8 cellular contexts compared by ENCODE assay signal in genomic region chr6:33324139-33324538, GRCh38. TPM values are rescaled to one million over a fixed set of nuclear protein-coding genes. Genes with fewer than 3 reads are reported as not detected.
A peak's percentile ranks its signal among the peaks of the same experiment; 100 is the strongest.
DNase-seq lines count a peak whose midpoint lies in the region; ATAC-seq and TF ChIP-seq lines count a peak whose summit lies in the region.

No MANE protein-coding gene starts in this region.

- H3K36me3 ChIP-seq in HUES6 (ENCODE audit: control insufficient read depth, insufficient read depth, low read length) = peaks cover 24% of the 10 kb centered on the region
- peaks cover 12 to 21% of the 10 kb centered on the region in 2 donors for H3K36me3 ChIP-seq in ascending aorta
- peaks cover 13 to 29% (median 20%) of the 10 kb centered on the region in 3 experiments for H3K36me3 ChIP-seq in naive thymus-derived CD4-positive, alpha-beta T cell (ENCODE audit: control insufficient read depth in 2 of 3, insufficient read depth in 3 of 3, low read length in 3 of 3)

- H3K4me3 ChIP-seq in HUES6 (ENCODE audit: low read depth, low read length) (peak overlapping the region; percentile 71), ascending aorta (peak overlapping the region; percentile 81 to 85)
- peak overlapping the region; percentile 64 for H3K4me3 ChIP-seq in naive thymus-derived CD4-positive, alpha-beta T cell (ENCODE audit: low read length)

- H3K4me1 ChIP-seq in HUES6 (ENCODE audit: control insufficient read depth, insufficient read depth, low read length) = peaks cover 23% of the 10 kb centered on the region
- H3K4me1 ChIP-seq in ascending aorta = peaks cover 27 to 32% of the 10 kb centered on the region in 2 donors
- peaks cover 36% of the 10 kb centered on the region in 2 donors for H3K4me1 ChIP-seq in naive thymus-derived CD4-positive, alpha-beta T cell (ENCODE audit: control insufficient read depth in 2 of 2, insufficient read depth in 2 of 2, low read length in 2 of 2)

- no peak for ATAC-seq in naive thymus-derived CD4-positive, alpha-beta T cell
- ATAC-seq in GM18858 (IDR thresholded peaks at IDR 0.05; ENCODE audit: unreplicated experiment) = no peak

- H3K27ac Mint-ChIP-seq in naive thymus-derived CD4-positive, alpha-beta T cell = peak overlapping the region; percentile 89 to 99 (median 97)

- H3K36me3 Mint-ChIP-seq in naive thymus-derived CD4-positive, alpha-beta T cell = peaks cover 4 to 25% (median 15%) of the 10 kb centered on the region in 5 donors

- CTCF ChIA-PET in naive thymus-derived CD4-positive, alpha-beta T cell (lab: Charles Lee) = interaction anchor here (1.1 kb wide), 1 partner anchor 101 kb away, joined by 3 read pairs; no protein-coding TSS in a partner anchor

- no peak overlapping the region for H3K9ac ChIP-seq in HUES6 (ENCODE audit: low read length)

- peak overlapping the region; percentile 85 for H3K27ac ChIP-seq in C4-2B
- H3K27ac ChIP-seq in HUES6 (ENCODE audit: low read depth, low read length) = no peak overlapping the region
- no peak overlapping the region for H3K27ac ChIP-seq in ascending aorta
- peak overlapping the region; percentile 84 for H3K27ac ChIP-seq in naive thymus-derived CD4-positive, alpha-beta T cell (ENCODE audit: low read depth, low read length)

- no peak for TF ChIP-seq CTCF in C4-2B (conservative IDR thresholded peaks at IDR 0.05)
- TF ChIP-seq CTCF in ascending aorta (IDR thresholded peaks at IDR 0.05) = no peak

- H3K27me3 Mint-ChIP-seq in naive thymus-derived CD4-positive, alpha-beta T cell = peaks cover 0 to 4% (median 0%) of the 10 kb centered on the region in 5 donors

- no peaks in the 10 kb centered on the region for H3K27me3 ChIP-seq in HUES6 (ENCODE audit: control insufficient read depth, insufficient read depth, low read length)
- no peaks in the 10 kb centered on the region for H3K27me3 ChIP-seq in ascending aorta
- no peaks in the 10 kb centered on the region for H3K27me3 ChIP-seq in naive thymus-derived CD4-positive, alpha-beta T cell (ENCODE audit: control insufficient read depth in 2 of 2, insufficient read depth in 2 of 2, low read length in 2 of 2)

- no peak for DNase-seq in ascending aorta (ENCODE audit: low spot score in 2 of 2)
- DNase-seq in naive thymus-derived CD4-positive, alpha-beta T cell = no peak
- DNase-seq in nucleus accumbens (lab: John Stamatoyannopoulos, UW) = no peak
- DNase-seq in pons (ENCODE audit: low spot score) = no peak
- DNase-seq in DMS153 (lab: John Stamatoyannopoulos, UW) = no peak

- H3K9me3 ChIP-seq in HUES6 (ENCODE audit: control insufficient read depth, insufficient read depth, low read depth, low read length) (no peaks in the 10 kb centered on the region), ascending aorta (no peaks in the 10 kb centered on the region)
- no peaks in the 10 kb centered on the region for H3K9me3 ChIP-seq in naive thymus-derived CD4-positive, alpha-beta T cell (ENCODE audit: control insufficient read depth in 2 of 3, low read length in 3 of 3)

- H3K4me1 Mint-ChIP-seq in naive thymus-derived CD4-positive, alpha-beta T cell = peaks cover 29 to 54% (median 47%) of the 10 kb centered on the region in 7 donors

- intact Hi-C loops in ascending aorta (cut with DNase I) = no loop called here
- intact Hi-C loops in naive thymus-derived CD4-positive, alpha-beta T cell (cut with micrococcal nuclease) = no loop called here

- peak overlapping the region; percentile 81 to 100 (median 98) for H3K4me3 Mint-ChIP-seq in naive thymus-derived CD4-positive, alpha-beta T cell

- H3K9me3 Mint-ChIP-seq in naive thymus-derived CD4-positive, alpha-beta T cell = peaks cover 0 to 2% (median 0%) of the 10 kb centered on the region in 11 donors

- POLR2A ChIA-PET in naive thymus-derived CD4-positive, alpha-beta T cell (lab: Charles Lee) = interaction anchor here (1.5 kb wide), 1 partner anchor 23 kb away, joined by 7 read pairs; no protein-coding TSS in a partner anchor

RNA-seq across cellular contexts. Expression of gene DAXX, which starts 1.4 kb away (rescaled TPM):
- 44.8 TPM for total RNA-seq in ascending aorta
- 10 to 100 TPM; 36.4 to 81.6 (median 79.6) TPM for total RNA-seq in naive thymus-derived CD4-positive, alpha-beta T cell
- polyA plus RNA-seq in naive thymus-derived CD4-positive, alpha-beta T cell = 100 to 1,000 TPM in 1 of 2 donors, 10 to 100 TPM in 1; 69.4 to 133 TPM

RNA-seq across cellular contexts. Expression of gene ZBTB22, which starts 6.6 kb away (rescaled TPM):
- total RNA-seq in ascending aorta = 35.5 TPM
- total RNA-seq in naive thymus-derived CD4-positive, alpha-beta T cell = 10 to 100 TPM; 15.5 to 30.1 (median 20.5) TPM
- polyA plus RNA-seq in naive thymus-derived CD4-positive, alpha-beta T cell = 10 to 100 TPM; 15.6 TPM

RNA-seq across cellular contexts. Expression of gene TAPBP, which starts 10.3 kb away (rescaled TPM):
- 185 TPM for total RNA-seq in ascending aorta
- 100 to 1,000 TPM; 196 to 386 (median 240) TPM for total RNA-seq in naive thymus-derived CD4-positive, alpha-beta T cell
- 100 to 1,000 TPM; 296 to 334 TPM for polyA plus RNA-seq in naive thymus-derived CD4-positive, alpha-beta T cell

RNA-seq across cellular contexts. Expression of gene RGL2, which starts 25.4 kb away (rescaled TPM):
- 63.9 TPM for total RNA-seq in ascending aorta
- total RNA-seq in naive thymus-derived CD4-positive, alpha-beta T cell = 10 to 100 TPM; 45.7 to 76.8 (median 67.4) TPM
- polyA plus RNA-seq in naive thymus-derived CD4-positive, alpha-beta T cell = 10 to 100 TPM in 1 of 2 donors, 1 to 10 TPM in 1; 4.1 to 11.5 TPM

RNA-seq across cellular contexts. Expression of gene PFDN6, which starts 34.7 kb away (rescaled TPM):
- total RNA-seq in ascending aorta = 11.3 TPM
- 10 to 100 TPM; 14.6 to 73.2 (median 35.5) TPM for total RNA-seq in naive thymus-derived CD4-positive, alpha-beta T cell
- polyA plus RNA-seq in naive thymus-derived CD4-positive, alpha-beta T cell = 10 to 100 TPM; 26.5 to 36.3 TPM

Comparison
In these comparisons a context has a peak if more than half of its experiments do, and no peak if none do; other contexts are left out.
1. H3K27ac ChIP-seq: peak in C4-2B (single experiment) and naive thymus-derived CD4-positive, alpha-beta T cell (single experiment); none in HUES6 (single experiment) and ascending aorta (0 of 2).
2. Peak in every context shown above with its lines, with median percentiles within 50 percentile points of each other: H3K4me3 ChIP-seq.